Comparison of ENCODE assay signal across 2 cellular contexts in the genomic region with DNA sequence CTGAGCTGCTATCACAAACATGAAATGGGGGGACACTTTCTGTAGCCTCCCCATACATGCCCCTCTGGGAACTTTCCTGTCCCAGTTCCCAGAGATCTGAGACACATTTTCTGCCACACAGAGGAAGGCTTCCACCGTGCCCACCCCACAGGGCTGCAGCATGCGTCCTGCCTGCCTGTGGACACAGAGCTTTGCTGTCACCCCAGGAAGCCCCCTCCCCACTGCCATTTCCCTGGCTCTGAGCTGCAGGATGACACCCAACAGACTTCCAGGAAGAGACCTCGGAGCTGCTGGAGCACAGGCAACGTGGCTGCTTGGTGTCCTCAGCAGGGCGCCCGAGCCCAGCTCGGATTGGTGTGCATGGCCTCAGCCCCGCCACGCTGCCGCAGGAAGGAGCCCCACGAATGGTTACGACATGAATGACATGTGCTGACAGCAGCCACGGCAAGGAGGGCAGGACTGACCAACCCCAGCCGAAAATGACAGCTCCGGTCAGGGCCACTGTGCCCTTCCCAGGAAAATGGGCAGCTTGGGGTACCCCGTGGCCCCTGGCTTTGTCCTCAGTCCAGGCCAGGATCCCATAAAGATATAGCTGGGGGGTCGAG.
TF ChIP-seq lines count a peak whose summit lies in the region.

No MANE protein-coding gene starts in this region.

TF ChIP-seq in IMR-90, 13 proteins besides CTCF, POLR2A, EP300 and RAD21:
- TF ChIP-seq MAZ (IDR thresholded peaks at IDR 0.05; ENCODE audit: borderline replicate concordance, low read depth, low read length) (no peak), MXI1 (IDR thresholded peaks at IDR 0.05; ENCODE audit: borderline replicate concordance, low read depth, low read length) (no peak), NFE2L2 (IDR thresholded peaks at IDR 0.05; ENCODE audit: low read depth, low read length) (no peak), CHD1 (IDR thresholded peaks at IDR 0.05; ENCODE audit: low read depth, low read length) (no peak), RCOR1 (IDR thresholded peaks at IDR 0.05; ENCODE audit: insufficient replicate concordance, low read length) (no peak), RFX5 (IDR thresholded peaks at IDR 0.05; ENCODE audit: low read depth, low read length) (no peak), SMC3 (IDR thresholded peaks at IDR 0.05; ENCODE audit: low read depth, low read length) (no peak), FOS (IDR thresholded peaks at IDR 0.05; ENCODE audit: low read depth, low read length) (no peak), CEBPB (IDR thresholded peaks at IDR 0.05; ENCODE audit: low read depth, low read length) (no peak), BHLHE40 (IDR thresholded peaks at IDR 0.05; ENCODE audit: low read depth, low read length) (no peak), MAFK (IDR thresholded peaks at IDR 0.05; ENCODE audit: low read depth, low read length) (no peak)
- TF ChIP-seq, protein P1, sequence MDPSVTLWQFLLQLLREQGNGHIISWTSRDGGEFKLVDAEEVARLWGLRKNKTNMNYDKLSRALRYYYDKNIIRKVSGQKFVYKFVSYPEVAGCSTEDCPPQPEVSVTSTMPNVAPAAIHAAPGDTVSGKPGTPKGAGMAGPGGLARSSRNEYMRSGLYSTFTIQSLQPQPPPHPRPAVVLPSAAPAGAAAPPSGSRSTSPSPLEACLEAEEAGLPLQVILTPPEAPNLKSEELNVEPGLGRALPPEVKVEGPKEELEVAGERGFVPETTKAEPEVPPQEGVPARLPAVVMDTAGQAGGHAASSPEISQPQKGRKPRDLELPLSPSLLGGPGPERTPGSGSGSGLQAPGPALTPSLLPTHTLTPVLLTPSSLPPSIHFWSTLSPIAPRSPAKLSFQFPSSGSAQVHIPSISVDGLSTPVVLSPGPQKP (IDR thresholded peaks at IDR 0.05; ENCODE audit: borderline replicate concordance, low read depth, low read length), result no peak
- TF ChIP-seq, protein P2, sequence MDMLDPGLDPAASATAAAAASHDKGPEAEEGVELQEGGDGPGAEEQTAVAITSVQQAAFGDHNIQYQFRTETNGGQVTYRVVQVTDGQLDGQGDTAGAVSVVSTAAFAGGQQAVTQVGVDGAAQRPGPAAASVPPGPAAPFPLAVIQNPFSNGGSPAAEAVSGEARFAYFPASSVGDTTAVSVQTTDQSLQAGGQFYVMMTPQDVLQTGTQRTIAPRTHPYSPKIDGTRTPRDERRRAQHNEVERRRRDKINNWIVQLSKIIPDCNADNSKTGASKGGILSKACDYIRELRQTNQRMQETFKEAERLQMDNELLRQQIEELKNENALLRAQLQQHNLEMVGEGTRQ (IDR thresholded peaks at IDR 0.05; ENCODE audit: low read depth, low read length), result no peak

TF ChIP-seq in K562, 482 proteins besides CTCF, POLR2A, EP300 and RAD21:
- no peak for TF ChIP-seq GTF2E2 (tag; IDR thresholded peaks at IDR 0.05)
- 0 out of 2 replicates have a peak, but pooled peaks have one; percentile 14 for TF ChIP-seq POLR2G (IDR thresholded peaks at IDR 0.05; ENCODE audit: low read depth, low read length)
